Comparison of ENCODE assay signal across 25 cellular contexts in genomic region chr17:35778641-35779196, GRCh38. TPM values are rescaled to one million over a fixed set of nuclear protein-coding genes. Genes with fewer than 3 reads are reported as not detected.
A peak's percentile ranks its signal among the peaks of the same experiment; 100 is the strongest.
DNase-seq lines count a peak whose midpoint lies in the region; ATAC-seq, FAIRE-seq and TF ChIP-seq lines count a peak whose summit lies in the region.
"Had no signal": no experiment of that assay in that cellular context is flagged by ENCODE, and none has a peak within 500 bp of the region (broad histone marks: within the 10 kb centered on the region; RNA-seq: fewer than 3 reads in every experiment).

No MANE protein-coding gene starts in this region.

- no peak for TF ChIP-seq CTCF in fibroblast of mammary gland (conservative IDR thresholded peaks at IDR 0.05; ENCODE audit: control insufficient read depth, insufficient read depth, low read depth, low read length)

- H3K79me1 ChIP-seq in trophoblast cell (ENCODE audit: low read length), result peaks cover 1% of the 10 kb centered on the region

- H3K27me3 ChIP-seq in ACC112 (ENCODE audit: insufficient read depth, low read length) (peaks cover 7% of the 10 kb centered on the region), trophoblast cell (ENCODE audit: insufficient read depth, low read length) (no peaks in the 10 kb centered on the region), small intestine (ENCODE audit: control insufficient read depth in 2 of 2, insufficient read depth in 2 of 2, low read length in 2 of 2) (peaks cover 0 to 2% of the 10 kb centered on the region in 2 donors)
- H3K27me3 ChIP-seq: Peyer's patch had no signal

- H3K27ac ChIP-seq in ACC112 (ENCODE audit: low read depth, low read length) (peak overlapping the region; percentile 13; the same call in 1 of the 2 replicates), SK-N-MC (peak overlapping the region; percentile 46; the same call in 1 of the 2 replicates), trophoblast cell (ENCODE audit: low read depth, low read length) (peak overlapping the region; percentile 12), small intestine (ENCODE audit: low read depth in 1 of 2, low read length in 1 of 2) (no peak overlapping the region)
- H3K27ac ChIP-seq: cardiac muscle cell, gastrocnemius medialis, neutrophil had no signal

- no peak overlapping the region for H3K4me2 ChIP-seq in trophoblast cell (ENCODE audit: low read length)
- H3K4me2 ChIP-seq: SK-N-SH had no signal

- H4K91ac ChIP-seq in trophoblast cell (ENCODE audit: low read depth, low read length), result peak overlapping the region; percentile 16

- H3K4me1 ChIP-seq in ACC112 (ENCODE audit: control insufficient read depth, insufficient read depth, low read length, unreplicated experiment) (peaks cover 31% of the 10 kb centered on the region), trophoblast cell (ENCODE audit: control insufficient read depth in 1 of 2, insufficient read depth in 2 of 2, low read length in 2 of 2) (peaks cover 17 to 21% of the 10 kb centered on the region in 2 experiments), small intestine (ENCODE audit: control insufficient read depth in 2 of 2, insufficient read depth in 1 of 2, low read depth in 1 of 2, low read length in 1 of 2) (peaks cover 2 to 3% of the 10 kb centered on the region in 2 donors)
- H3K4me1 ChIP-seq: HAP-1 had no signal

- no peak overlapping the region for H3K4me3 ChIP-seq in ACC112 (ENCODE audit: low read depth, low read length)
- peak overlapping the region; percentile 35; the same call in 1 of the 2 replicates for H3K4me3 ChIP-seq in SK-N-MC
- H3K4me3 ChIP-seq in fibroblast of mammary gland (ENCODE audit: control insufficient read depth, low read depth, low read length), result no peak overlapping the region
- H3K4me3 ChIP-seq in trophoblast cell (ENCODE audit: low read depth, low read length), result no peak overlapping the region
- H3K4me3 ChIP-seq in small intestine (ENCODE audit: low read depth in 1 of 2, low read length in 2 of 2), result no peak overlapping the region
- H3K4me3 ChIP-seq: cardiac muscle cell, gastrocnemius medialis, HAP-1, Peyer's patch had no signal

- no CpG with 5 or more reads among the region's 16 CpGs for WGBS in trophoblast cell (ENCODE audit: extremely low coverage, insufficient coverage, insufficient read length)
- 92 to 94% (median 94%) methylated on average over 16 of the region's 16 CpGs for WGBS in small intestine, 3 donors

- no peak for ATAC-seq in HG02759 (IDR thresholded peaks at IDR 0.05; ENCODE audit: unreplicated experiment)

- DNase-seq in SK-N-MC (ENCODE audit: low read depth, low spot score), result no peak
- DNase-seq in fibroblast of mammary gland (ENCODE audit: low read depth), result peak; percentile 29
- DNase-seq in trophoblast cell, result no peak
- DNase-seq in NCI-H1436 treated with DMSO at 0.1 percent for 48 hours (lab: John Stamatoyannopoulos, UW), result no peak
- DNase-seq in activated effector memory CD4-positive, alpha-beta T cell treated with Interleukin-2 at 50 U/mL for 16 hours, result no peak
- DNase-seq in small intestine, result no peak
- DNase-seq: activated B cell treated with CpG ODN at 0.5 μM for 24 hours; activated CD4-positive, alpha-beta T cell treated with anti-CD3 and anti-CD28 coated beads, Interleukin-2, amount 50 U/mL, for 48 hours; activated effector memory CD4-positive, alpha-beta T cell treated with anti-CD3 and anti-CD28 coated beads, Interleukin-2, amount 50 U/mL, for 16 hours; dermis blood vessel endothelial cell; left cardiac atrium; NCI-H1048; NCI-H2029 treated with DMSO at 0.1 percent for 48 hours; NCI-H446 treated with DMSO at 0.1 percent for 48 hours; Peyer's patch; SK-N-SH; stimulated activated CD4-positive, alpha-beta T cell treated with anti-CD3 and anti-CD28 coated beads, Interleukin-12 subunit alpha, Interleukin-12 subunit beta, amount 100 ng/mL, for 4 hours had no signal

- H2BK120ac ChIP-seq in trophoblast cell (ENCODE audit: insufficient read depth, low read length, poor library complexity), result peak overlapping the region; percentile 0

- no peak for FAIRE-seq in small intestine (lab: Jason Lieb, UNC)
- FAIRE-seq: endothelial cell of umbilical vein, G401.6 had no signal

- no peaks in the 10 kb centered on the region for H3K79me2 ChIP-seq in ACC112 (ENCODE audit: control insufficient read depth, insufficient read depth, low read length, unreplicated experiment)
- no peaks in the 10 kb centered on the region for H3K79me2 ChIP-seq in trophoblast cell (ENCODE audit: control insufficient read depth, insufficient read depth, low read length, poor library complexity)

- H2AK5ac ChIP-seq in trophoblast cell (ENCODE audit: low read length), result peak overlapping the region; percentile 14

- H3K9me3 ChIP-seq in SK-N-MC (ENCODE audit: low read depth, low read length) (no peaks in the 10 kb centered on the region), trophoblast cell (ENCODE audit: insufficient read depth, low read depth, low read length) (no peaks in the 10 kb centered on the region), small intestine (ENCODE audit: control insufficient read depth, low read depth) (no peaks in the 10 kb centered on the region)
- H3K9me3 ChIP-seq: gastrocnemius medialis, HAP-1, neutrophil, Peyer's patch, SK-N-SH had no signal

- H4K12ac ChIP-seq in trophoblast cell (ENCODE audit: low read depth, low read length), result no peak overlapping the region

- H3K36me3 ChIP-seq in ACC112 (ENCODE audit: insufficient read depth, low read length), result no peaks in the 10 kb centered on the region
- no peaks in the 10 kb centered on the region for H3K36me3 ChIP-seq in SK-N-MC (ENCODE audit: insufficient read depth, low read length)
- peaks cover 0 to 4% of the 10 kb centered on the region in 2 experiments for H3K36me3 ChIP-seq in trophoblast cell (ENCODE audit: control insufficient read depth in 1 of 2, insufficient read depth in 2 of 2, low read length in 2 of 2)
- H3K36me3 ChIP-seq in small intestine (ENCODE audit: control insufficient read depth in 2 of 2, insufficient read depth in 2 of 2, low read length in 2 of 2), result no peaks in the 10 kb centered on the region
- H3K36me3 ChIP-seq: cardiac muscle cell, gastrocnemius medialis, HAP-1, neutrophil had no signal

- H3K4ac ChIP-seq in trophoblast cell (ENCODE audit: low read depth, low read length), result no peak overlapping the region

- H2AFZ ChIP-seq in ACC112 (ENCODE audit: low read length, unreplicated experiment), result no peak overlapping the region
- no peak overlapping the region for H2AFZ ChIP-seq in trophoblast cell (ENCODE audit: insufficient read depth, low read length, poor library complexity)

- H2BK5ac ChIP-seq in trophoblast cell (ENCODE audit: low read depth, low read length, poor library complexity), result peak overlapping the region; percentile 14

- H4K8ac ChIP-seq in trophoblast cell (ENCODE audit: low read depth, low read length), result peak overlapping the region; percentile 5

- H2BK12ac ChIP-seq in trophoblast cell (ENCODE audit: low read length), result peak overlapping the region; percentile 19

- peak overlapping the region; percentile 8 for H3K14ac ChIP-seq in trophoblast cell (ENCODE audit: low read length)

- H3K9ac ChIP-seq in SK-N-MC (ENCODE audit: insufficient read length) (peak overlapping the region; percentile 21), trophoblast cell (ENCODE audit: low read length) (no peak overlapping the region)
- H3K9ac ChIP-seq: SK-N-SH had no signal

- H3K23ac ChIP-seq in trophoblast cell (ENCODE audit: low read length), result no peak overlapping the region

- peak overlapping the region; percentile 26 for H3K18ac ChIP-seq in trophoblast cell (ENCODE audit: low read length)

RNA-seq across cellular contexts. Expression of gene MMP28, which starts 16.7 kb away (rescaled TPM):
- 10.9 and 11.5 TPM in 2 replicates for polyA plus RNA-seq in trophoblast cell (2013)
- 10 to 100 TPM; 18.6 to 30.5 (median 29.3) TPM for polyA plus RNA-seq in small intestine

RNA-seq across cellular contexts. Expression of gene C17orf50, which starts 18.0 kb away (rescaled TPM):
- 0.05 TPM in 1 of 2 replicates, not detected in the other for polyA plus RNA-seq in trophoblast cell (2013)
- polyA plus RNA-seq in small intestine, result under 1 TPM in 1 of 3 donors, not detected in 2; 0.15 TPM

RNA-seq across cellular contexts. Expression of gene GAS2L2, which starts 25.7 kb away (rescaled TPM):
- 0.01 TPM in 1 of 2 replicates, not detected in the other for polyA plus RNA-seq in trophoblast cell (2013)
- polyA plus RNA-seq in small intestine, result under 1 TPM in 1 of 3 donors, not detected in 2; 0.03 TPM
- polyA plus RNA-seq: endothelial cell of umbilical vein, SK-N-SH had no signal

RNA-seq across cellular contexts. Expression of gene TAF15, which starts 30.6 kb away (rescaled TPM):
- 113 and 125 TPM in 2 replicates for polyA plus RNA-seq in trophoblast cell (2013)
- 100 to 1,000 TPM in 2 of 3 donors, 10 to 100 TPM in 1; 70.3 to 138 (median 108) TPM for polyA plus RNA-seq in small intestine

RNA-seq across cellular contexts. Expression of gene RASL10B, which starts 47.3 kb away (rescaled TPM):
- polyA plus RNA-seq in trophoblast cell (2013), result 5.6 and 5.9 TPM in 2 replicates
- 1 to 10 TPM in 1 of 3 donors, under 1 TPM in 2; 0.27 to 1.9 (median 0.45) TPM for polyA plus RNA-seq in small intestine

Comparison
In these comparisons a context has a peak if more than half of its experiments do, and no peak if none do; other contexts are left out.
1. H3K27ac ChIP-seq: peak in ACC112 (single experiment), SK-N-MC (single experiment) and trophoblast cell (single experiment); none in small intestine (0 of 2).